In the genomic region with DNA sequence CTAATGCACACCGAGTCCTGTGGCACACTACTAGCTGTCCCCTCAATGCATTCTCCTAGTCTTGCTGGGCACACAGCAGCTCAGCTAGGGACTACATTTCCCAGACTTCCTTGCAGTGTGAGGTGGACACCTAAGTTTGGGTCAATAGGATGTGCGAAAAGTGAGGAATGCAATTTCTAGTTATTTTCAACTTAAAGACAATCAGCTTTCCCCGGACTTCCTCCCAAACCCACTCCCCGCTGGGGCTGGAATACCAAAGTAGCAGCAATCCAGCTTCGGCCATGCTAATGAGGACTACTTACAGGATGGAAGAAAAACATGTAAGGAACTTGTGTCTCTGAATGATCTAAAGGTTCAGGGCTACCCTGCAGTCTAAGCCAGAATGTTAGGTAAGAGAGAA, we compare ENCODE assay signal across 2 cellular contexts.
TF ChIP-seq lines count a peak whose summit lies in the region.

No MANE protein-coding gene starts in this region.

TF ChIP-seq in HEK293, 187 proteins besides CTCF, POLR2A, EP300 and RAD21 (continued from another document):
- TF ChIP-seq, protein P1, sequence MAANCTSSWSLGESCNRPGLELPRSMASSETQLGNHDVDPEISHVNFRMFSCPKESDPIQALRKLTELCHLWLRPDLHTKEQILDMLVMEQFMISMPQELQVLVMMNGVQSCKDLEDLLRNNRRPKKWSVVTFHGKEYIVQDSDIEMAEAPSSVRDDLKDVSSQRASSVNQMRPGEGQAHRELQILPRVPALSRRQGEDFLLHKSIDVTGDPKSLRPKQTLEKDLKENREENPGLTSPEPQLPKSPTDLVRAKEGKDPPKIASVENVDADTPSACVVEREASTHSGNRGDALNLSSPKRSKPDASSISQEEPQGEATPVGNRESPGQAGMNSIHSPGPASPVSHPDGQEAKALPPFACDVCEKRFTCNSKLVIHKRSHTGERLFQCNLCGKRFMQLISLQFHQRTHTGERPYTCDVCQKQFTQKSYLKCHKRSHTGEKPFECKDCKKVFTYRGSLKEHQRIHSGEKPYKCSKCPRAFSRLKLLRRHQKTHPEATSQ (tag by site-specific recombination; IDR thresholded peaks at IDR 0.05): no peak

TF ChIP-seq in H1, 55 proteins besides CTCF, POLR2A, EP300 and RAD21 (continued from another document):
- TF ChIP-seq ASH2L (IDR thresholded peaks at IDR 0.05; ENCODE audit: low read length): no peak
- TF ChIP-seq TAF7 (optimal IDR thresholded peaks at IDR 0.05; ENCODE audit: borderline replicate concordance, low read depth, low read length): no peak
- TF ChIP-seq, protein P2, sequence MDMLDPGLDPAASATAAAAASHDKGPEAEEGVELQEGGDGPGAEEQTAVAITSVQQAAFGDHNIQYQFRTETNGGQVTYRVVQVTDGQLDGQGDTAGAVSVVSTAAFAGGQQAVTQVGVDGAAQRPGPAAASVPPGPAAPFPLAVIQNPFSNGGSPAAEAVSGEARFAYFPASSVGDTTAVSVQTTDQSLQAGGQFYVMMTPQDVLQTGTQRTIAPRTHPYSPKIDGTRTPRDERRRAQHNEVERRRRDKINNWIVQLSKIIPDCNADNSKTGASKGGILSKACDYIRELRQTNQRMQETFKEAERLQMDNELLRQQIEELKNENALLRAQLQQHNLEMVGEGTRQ (IDR thresholded peaks at IDR 0.05; ENCODE audit: low read length): no peak
- no peak for TF ChIP-seq RNF2 (IDR thresholded peaks at IDR 0.05; ENCODE audit: borderline replicate concordance, low read depth, low read length, missing control alignments, poor library complexity, severe bottlenecking)
- no peak for TF ChIP-seq ZNF274 (IDR thresholded peaks at IDR 0.05; ENCODE audit: borderline replicate concordance, extremely low read depth, low read length)
- no peak for TF ChIP-seq KDM4A (IDR thresholded peaks at IDR 0.05; ENCODE audit: low read depth, low read length, severe bottlenecking)
- no peak for TF ChIP-seq POLR2AphosphoS5 (IDR thresholded peaks at IDR 0.05; ENCODE audit: low read depth, low read length)
- no peak for TF ChIP-seq CEBPB (IDR thresholded peaks at IDR 0.05; ENCODE audit: low read depth, low read length)
- no peak for TF ChIP-seq BCL11A (IDR thresholded peaks at IDR 0.05; ENCODE audit: low read depth in 2 of 2, low read length in 2 of 2)
